ENCODE assay signal across 22 cellular contexts in the genomic region with DNA sequence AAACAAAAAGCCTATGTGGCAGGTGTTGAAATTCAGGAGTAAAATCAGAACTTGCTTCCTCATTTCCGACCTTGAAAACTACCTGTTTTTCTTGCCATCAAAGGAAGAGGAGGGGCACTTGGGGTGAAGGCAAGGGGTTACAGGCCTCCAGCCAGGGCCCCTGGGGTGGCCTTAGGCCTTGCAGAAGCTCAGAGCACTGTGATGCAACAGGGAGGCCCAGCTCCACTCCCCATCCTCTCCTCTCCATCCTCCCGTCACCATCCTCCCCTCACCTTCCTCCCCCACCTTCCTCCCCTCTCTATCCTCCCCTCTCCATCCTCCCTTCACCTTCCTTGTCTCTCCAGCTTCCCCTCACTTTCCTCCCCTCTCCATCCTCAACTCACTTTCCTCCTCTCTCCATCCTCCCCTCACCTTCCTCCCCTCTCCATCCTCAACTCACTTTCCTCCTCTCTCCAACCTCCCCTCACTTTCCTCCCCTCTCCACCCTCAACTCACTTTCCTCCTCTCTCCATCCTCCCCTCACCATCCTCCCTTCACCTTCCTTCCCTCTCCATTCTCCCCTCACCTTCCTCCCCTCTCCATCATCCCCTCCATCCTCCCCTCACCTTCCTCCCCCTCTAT.
DNase-seq lines count a peak whose midpoint lies in the region; ATAC-seq, FAIRE-seq and TF ChIP-seq lines count a peak whose summit lies in the region.
"Had no signal": no experiment of that assay in that cellular context is flagged by ENCODE, and none has a peak within 500 bp of the region (broad histone marks: within the 10 kb centered on the region; RNA-seq: fewer than 3 reads in every experiment).

No MANE protein-coding gene starts in this region.

- ATAC-seq in SK-N-SH treated with all-trans-retinoic acid at 6 μM for 48 hours: no peak
- ATAC-seq in naive B cell (ENCODE audit: low read depth in 2 of 2): peak; percentile 72 to 76
- no peak for ATAC-seq in HG02938 (IDR thresholded peaks at IDR 0.05; ENCODE audit: unreplicated experiment)

- WGBS in SK-N-SH (ENCODE audit: low lambda C conversion rate): 76% methylated on average over 2 of the region's 2 CpGs

- H3K36me3 Mint-ChIP-seq in naive B cell: no peaks in the 10 kb centered on the region

- H3K4me3 Mint-ChIP-seq in naive B cell: peak overlapping the region in 1 of 8 donors; percentile 47

- DNase-seq in SK-N-SH: peak; percentile 25
- DNase-seq in GM10248 (ENCODE audit: extremely low spot score): peak; percentile 26
- peak; percentile 39 for DNase-seq in RPMI8226
- DNase-seq in naive B cell: peak; percentile 20
- DNase-seq in NCI-H1105 treated with DMSO at 0.1 percent for 48 hours (lab: John Stamatoyannopoulos, UW): no peak
- DNase-seq in HTR-8/SVneo (ENCODE audit: insufficient read length, low spot score): no peak
- DNase-seq: 8988T; activated CD4-positive, alpha-beta T cell treated with anti-CD3 and anti-CD28 coated beads, Interleukin-2, amount 50 U/mL, for 4 hours; BE2C; COR-L47; mammary epithelial cell; MV-4-11; NCI-H2029; NCI-H226; NCI-H748 treated with DMSO at 0.1 percent for 48 hours; nucleus accumbens; SHP77 treated with DMSO at 0.1 percent for 48 hours; trophoblast cell had no signal

- peak overlapping the region in 1 of 6 donors; percentile 56 for H3K27ac Mint-ChIP-seq in naive B cell

- no peak overlapping the region for H3K9ac ChIP-seq in SK-N-SH

- TF ChIP-seq CTCF in SK-N-SH (IDR thresholded peaks at IDR 0.05) (no peak), GM10248 (IDR thresholded peaks at IDR 0.05; ENCODE audit: control extremely low read depth, extremely low read depth, low read depth, missing control alignments) (no peak)

- TF ChIP-seq EP300 in SK-N-SH (IDR thresholded peaks at IDR 0.05; ENCODE audit: borderline replicate concordance in 1 of 2, low read depth in 1 of 2, low read length in 1 of 2): no peak

- no peak overlapping the region for H3K4me2 ChIP-seq in SK-N-SH

- H3K27ac ChIP-seq in SK-N-SH (ENCODE audit: low read depth in 2 of 2, low read length in 1 of 2): no peak overlapping the region

- H3K9me2 ChIP-seq in SK-N-SH: no peaks in the 10 kb centered on the region

- H3K36me3 ChIP-seq in SK-N-SH (replicated peaks in 1 of 2; ENCODE audit: control insufficient read depth in 1 of 2, insufficient read depth in 2 of 2, low read length in 1 of 2): no peaks in the 10 kb centered on the region
- H3K36me3 ChIP-seq: BE2C had no signal

- no peak for TF ChIP-seq RAD21 in SK-N-SH (IDR thresholded peaks at IDR 0.05; ENCODE audit: low read length)

- H3K27me3 Mint-ChIP-seq in naive B cell: peaks cover 18 to 47% (median 40%) of the 10 kb centered on the region in 3 donors

- no peak overlapping the region for H2AFZ ChIP-seq in SK-N-SH (ENCODE audit: low read depth)

- H3K4me3 ChIP-seq in SK-N-SH (ENCODE audit: low read depth in 2 of 2, low read length in 1 of 2): no peak overlapping the region
- H3K4me3 ChIP-seq: HAP-1 had no signal

- no peaks in the 10 kb centered on the region for H3K9me3 ChIP-seq in SK-N-SH
- H3K9me3 ChIP-seq: BE2C, HAP-1 had no signal

- peaks cover 0 to 5% of the 10 kb centered on the region in 2 experiments; a peak in 1 of 4 replicates for H3K4me1 ChIP-seq in SK-N-SH (ENCODE audit: control insufficient read depth in 1 of 2, insufficient read depth in 2 of 2, low read depth in 1 of 2, low read length in 1 of 2)
- H3K4me1 ChIP-seq: BE2C, HAP-1 had no signal

- H3K4me1 Mint-ChIP-seq in naive B cell: peaks cover 25 to 34% (median 34%) of the 10 kb centered on the region in 3 donors

- H3K27me3 ChIP-seq in SK-N-SH (ENCODE audit: insufficient read depth): no peaks in the 10 kb centered on the region
- H3K27me3 ChIP-seq: BE2C had no signal

- no peaks in the 10 kb centered on the region for H4K20me1 ChIP-seq in SK-N-SH (ENCODE audit: insufficient read depth)

- CTCF ChIA-PET in SK-N-SH (lab: Yijun Ruan, JAX) (no interaction called here), GM10248 (lab: Yijun Ruan, JAX) (interaction anchor here (0.6 kb wide), 1 partner anchor 72 kb away, joined by 3 read pairs; no protein-coding TSS in a partner anchor)

- no peaks in the 10 kb centered on the region for H3F3A ChIP-seq in SK-N-SH (replicated peaks; ENCODE audit: insufficient read depth)

- POLR2A ChIA-PET in SK-N-SH (lab: Yijun Ruan, JAX): no interaction called here
- POLR2A ChIA-PET in GM10248 (lab: Yijun Ruan, JAX): no interaction called here

- FAIRE-seq in HTR-8/SVneo (lab: Jason Lieb, UNC): no peak
- FAIRE-seq: GM18507 had no signal

- H3K79me2 ChIP-seq in SK-N-SH (ENCODE audit: insufficient read depth): no peaks in the 10 kb centered on the region

- peaks cover 0 to 2% (median 0%) of the 10 kb centered on the region in 7 donors for H3K9me3 Mint-ChIP-seq in naive B cell

TF ChIP-seq in SK-N-SH, 30 proteins besides CTCF, POLR2A, EP300 and RAD21:
- TF ChIP-seq FOSL2 (IDR thresholded peaks at IDR 0.05; ENCODE audit: borderline replicate concordance, low read depth): no peak
- TF ChIP-seq, protein P1, sequence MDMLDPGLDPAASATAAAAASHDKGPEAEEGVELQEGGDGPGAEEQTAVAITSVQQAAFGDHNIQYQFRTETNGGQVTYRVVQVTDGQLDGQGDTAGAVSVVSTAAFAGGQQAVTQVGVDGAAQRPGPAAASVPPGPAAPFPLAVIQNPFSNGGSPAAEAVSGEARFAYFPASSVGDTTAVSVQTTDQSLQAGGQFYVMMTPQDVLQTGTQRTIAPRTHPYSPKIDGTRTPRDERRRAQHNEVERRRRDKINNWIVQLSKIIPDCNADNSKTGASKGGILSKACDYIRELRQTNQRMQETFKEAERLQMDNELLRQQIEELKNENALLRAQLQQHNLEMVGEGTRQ (IDR thresholded peaks at IDR 0.05; ENCODE audit: borderline replicate concordance, low read depth, low read length): no peak

TF ChIP-seq in SK-N-SH treated with all-trans-retinoic acid at 6 μM for 48 hours, 23 proteins besides CTCF, POLR2A, EP300 and RAD21:
- TF ChIP-seq PPARA (CRISPR knock-in tag; IDR thresholded peaks at IDR 0.05; ENCODE audit: borderline replicate concordance) (no peak), ZNF70 (CRISPR knock-in tag; IDR thresholded peaks at IDR 0.05) (no peak), ZNF8 (CRISPR knock-in tag; IDR thresholded peaks at IDR 0.05) (no peak), ZFP3 (CRISPR knock-in tag; IDR thresholded peaks at IDR 0.05) (no peak), ARNTL (CRISPR knock-in tag; IDR thresholded peaks at IDR 0.05; ENCODE audit: borderline replicate concordance, low read depth) (no peak), OSR1 (CRISPR knock-in tag; IDR thresholded peaks at IDR 0.05) (no peak)
- TF ChIP-seq, protein P2, sequence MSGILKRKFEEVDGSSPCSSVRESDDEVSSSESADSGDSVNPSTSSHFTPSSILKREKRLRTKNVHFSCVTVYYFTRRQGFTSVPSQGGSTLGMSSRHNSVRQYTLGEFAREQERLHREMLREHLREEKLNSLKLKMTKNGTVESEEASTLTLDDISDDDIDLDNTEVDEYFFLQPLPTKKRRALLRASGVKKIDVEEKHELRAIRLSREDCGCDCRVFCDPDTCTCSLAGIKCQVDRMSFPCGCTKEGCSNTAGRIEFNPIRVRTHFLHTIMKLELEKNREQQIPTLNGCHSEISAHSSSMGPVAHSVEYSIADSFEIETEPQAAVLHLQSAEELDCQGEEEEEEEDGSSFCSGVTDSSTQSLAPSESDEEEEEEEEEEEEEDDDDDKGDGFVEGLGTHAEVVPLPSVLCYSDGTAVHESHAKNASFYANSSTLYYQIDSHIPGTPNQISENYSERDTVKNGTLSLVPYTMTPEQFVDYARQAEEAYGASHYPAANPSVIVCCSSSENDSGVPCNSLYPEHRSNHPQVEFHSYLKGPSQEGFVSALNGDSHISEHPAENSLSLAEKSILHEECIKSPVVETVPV (CRISPR knock-in tag; IDR thresholded peaks at IDR 0.05): no peak

Comparison
In these comparisons a context has a peak if more than half of its experiments do, and no peak if none do; other contexts are left out.
1. DNase-seq: peak in SK-N-SH (single experiment), GM10248 (single experiment), RPMI8226 (single experiment) and naive B cell (single experiment); none in NCI-H1105 treated with DMSO at 0.1 percent for 48 hours (single experiment) and HTR-8/SVneo (single experiment).
2. ATAC-seq: peak in naive B cell (2 of 2); none in SK-N-SH treated with all-trans-retinoic acid at 6 μM for 48 hours (single experiment) and HG02938 (single experiment).